19 cellular contexts compared by ENCODE assay signal in the genomic region with DNA sequence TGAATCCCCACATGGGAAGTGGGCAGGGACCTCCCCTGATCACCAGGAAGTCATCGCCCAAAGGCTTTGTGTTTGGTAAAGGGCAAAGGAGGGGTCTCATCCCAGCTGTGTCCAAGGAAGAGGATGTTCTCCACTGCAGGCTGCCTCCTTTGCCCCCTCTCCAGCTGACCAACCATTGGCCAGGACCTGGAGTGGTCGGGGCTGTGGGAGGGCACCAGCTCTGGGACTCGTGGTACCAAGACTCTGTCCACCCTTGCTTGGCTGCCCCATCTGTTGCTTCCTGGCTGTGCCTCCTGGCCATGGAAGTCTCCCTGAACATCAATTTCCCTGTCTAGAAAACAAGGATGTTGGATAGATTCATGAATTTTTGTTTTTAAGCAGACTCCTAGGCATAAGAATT. TPM values are rescaled to one million over a fixed set of nuclear protein-coding genes. Genes with fewer than 3 reads are reported as not detected.
DNase-seq lines count a peak whose midpoint lies in the region; ATAC-seq and TF ChIP-seq lines count a peak whose summit lies in the region.
"Had no signal": no experiment of that assay in that cellular context is flagged by ENCODE, and none has a peak within 500 bp of the region (broad histone marks: within the 10 kb centered on the region; RNA-seq: fewer than 3 reads in every experiment).

No MANE protein-coding gene starts in this region.

- H3K27ac ChIP-seq in body of pancreas (peak overlapping the region in 3 of 4 donors; percentile 31 to 62 (median 51)), left lung (peak overlapping the region; percentile 26 to 33), sigmoid colon (peak overlapping the region; percentile 52 to 91 (median 80)), uterus (peak overlapping the region; percentile 52 to 71)
- no peak overlapping the region for H3K27ac ChIP-seq in effector memory CD4-positive, alpha-beta T cell (ENCODE audit: insufficient read depth, low read length, poor library complexity, severe bottlenecking)
- H3K27ac ChIP-seq: foreskin keratinocyte, prostate gland had no signal

- no peaks in the 10 kb centered on the region for H3K27me3 ChIP-seq in body of pancreas
- H3K27me3 ChIP-seq in left lung: peaks cover 0 to 15% of the 10 kb centered on the region in 2 donors
- no peaks in the 10 kb centered on the region for H3K27me3 ChIP-seq in sigmoid colon
- no peaks in the 10 kb centered on the region for H3K27me3 ChIP-seq in uterus
- no peaks in the 10 kb centered on the region for H3K27me3 ChIP-seq in effector memory CD4-positive, alpha-beta T cell (replicated peaks; ENCODE audit: control insufficient read depth, insufficient read depth, low read length, poor library complexity, severe bottlenecking)
- H3K27me3 ChIP-seq: brain microvascular endothelial cell had no signal

- TF ChIP-seq CTCF in body of pancreas (IDR thresholded peaks at IDR 0.05): no peak
- no peak for TF ChIP-seq CTCF in left lung (IDR thresholded peaks at IDR 0.05)
- TF ChIP-seq CTCF in sigmoid colon (IDR thresholded peaks at IDR 0.05): no peak
- TF ChIP-seq CTCF in uterus (IDR thresholded peaks at IDR 0.05): no peak

- no peaks in the 10 kb centered on the region for H3K36me3 ChIP-seq in body of pancreas (replicated peaks in 1 of 2; ENCODE audit: insufficient read depth in 1 of 2, low read depth in 2 of 2)
- no peaks in the 10 kb centered on the region for H3K36me3 ChIP-seq in left lung
- H3K36me3 ChIP-seq in sigmoid colon: no peaks in the 10 kb centered on the region
- H3K36me3 ChIP-seq in uterus: no peaks in the 10 kb centered on the region
- no peaks in the 10 kb centered on the region for H3K36me3 ChIP-seq in effector memory CD4-positive, alpha-beta T cell (ENCODE audit: control insufficient read depth, insufficient read depth, low read length)
- H3K36me3 ChIP-seq: brain microvascular endothelial cell, prostate gland had no signal

- intact Hi-C loops in body of pancreas (cut with DNase I): no loop called here
- intact Hi-C loops in left lung (cut with DNase I): no loop called here
- intact Hi-C loops in sigmoid colon (cut with DNase I): loop anchor here (10.0 kb wide), 2 partner anchors 173 to 837 kb away; a partner anchor contains a TSS
- intact Hi-C loops in uterus (cut with DNase I; ENCODE audit: low total_unique reads): no loop called here

- 50 to 77% methylated on average over 2 to 3 of the region's 3 CpGs for WGBS in body of pancreas, 2 donors
- WGBS in sigmoid colon, 2 donors: 88 to 92% methylated on average over 3 of the region's 3 CpGs

- H3K9me3 ChIP-seq in body of pancreas: no peaks in the 10 kb centered on the region
- no peaks in the 10 kb centered on the region for H3K9me3 ChIP-seq in left lung
- no peaks in the 10 kb centered on the region for H3K9me3 ChIP-seq in sigmoid colon
- H3K9me3 ChIP-seq in uterus: no peaks in the 10 kb centered on the region
- H3K9me3 ChIP-seq in effector memory CD4-positive, alpha-beta T cell (ENCODE audit: control insufficient read depth, low read length): no peaks in the 10 kb centered on the region
- H3K9me3 ChIP-seq: prostate gland, SK-N-SH had no signal

- peaks cover 57% of the 10 kb centered on the region for H3K4me1 ChIP-seq in body of pancreas
- H3K4me1 ChIP-seq in left lung: peaks cover 6 to 11% of the 10 kb centered on the region in 2 donors
- peaks cover 0 to 66% (median 53%) of the 10 kb centered on the region in 4 donors for H3K4me1 ChIP-seq in sigmoid colon
- H3K4me1 ChIP-seq in uterus: peaks cover 0 to 16% of the 10 kb centered on the region in 2 donors
- peaks cover 7% of the 10 kb centered on the region for H3K4me1 ChIP-seq in effector memory CD4-positive, alpha-beta T cell (ENCODE audit: control insufficient read depth, insufficient read depth, low read length, poor library complexity, severe bottlenecking)
- H3K4me1 ChIP-seq: foreskin keratinocyte, prostate gland had no signal

- no peak for ATAC-seq in body of pancreas
- ATAC-seq in left lung: no peak
- no peak for ATAC-seq in GM21737 (IDR thresholded peaks at IDR 0.05; ENCODE audit: unreplicated experiment)
- ATAC-seq: foreskin keratinocyte; natural killer cell treated with Interleukin-12 subunit alpha and Interleukin-12 subunit beta and Interleukin-15 and Interleukin-18, amount 100 ng/mL, for 72 hours; Panc1 had no signal

- no peak for TF ChIP-seq EP300 in sigmoid colon (IDR thresholded peaks at IDR 0.05)

- DNase-seq in body of pancreas (no peak), left lung (no peak), sigmoid colon (peak; percentile 65), uterus (no peak)
- DNase-seq in activated CD4-positive, CD25-positive, alpha-beta regulatory T cell (lab: John Stamatoyannopoulos, UW): no peak
- DNase-seq in effector memory CD4-positive, alpha-beta T cell: no peak
- DNase-seq: activated CD4-positive, alpha-beta T cell treated with anti-CD3 and anti-CD28 coated beads, Interleukin-2, amount 50 U/mL, for 48 hours; activated effector memory CD4-positive, alpha-beta T cell treated with Interleukin-2 at 50 U/mL for 16 hours; brain microvascular endothelial cell; foreskin keratinocyte; NCI-H1092; NCI-H510A; NK-92 treated with Interleukin-12 subunit alpha and Interleukin-12 subunit beta, amount 100 ng/mL, for 24 hours; SK-N-SH had no signal

- H3K4me3 ChIP-seq in body of pancreas: no peak overlapping the region
- H3K4me3 ChIP-seq in left lung: no peak overlapping the region
- no peak overlapping the region for H3K4me3 ChIP-seq in sigmoid colon
- H3K4me3 ChIP-seq in uterus: no peak overlapping the region
- no peak overlapping the region for H3K4me3 ChIP-seq in effector memory CD4-positive, alpha-beta T cell (ENCODE audit: insufficient read depth, low read depth, low read length, poor library complexity, severe bottlenecking)
- H3K4me3 ChIP-seq: prostate gland had no signal

- TF ChIP-seq POLR2A in body of pancreas (IDR thresholded peaks at IDR 0.05) (no peak), sigmoid colon (IDR thresholded peaks at IDR 0.05) (no peak), uterus (IDR thresholded peaks at IDR 0.05) (no peak)

RNA-seq across cellular contexts. Expression of a gene that starts 34.1 kb away (rescaled TPM):
- total RNA-seq in body of pancreas (10 to 100 TPM in 1 of 2 donors, 1 to 10 TPM in 1; 6.7 to 55.4 TPM), left lung (10 to 100 TPM; 42.7 to 58.4 TPM), sigmoid colon (100 to 1,000 TPM in 1 of 4 donors, 10 to 100 TPM in 3; 21.4 to 104 (median 58.0) TPM), uterus (100 to 1,000 TPM in 1 of 4 donors, 10 to 100 TPM in 3; 20.3 to 160 (median 50.4) TPM)
- 1 to 10 TPM in 2 of 3 donors, under 1 TPM in 1; under 0.01 to 7.1 (median 1.8) TPM for polyA plus RNA-seq in sigmoid colon
- total RNA-seq: foreskin keratinocyte, HT-29 had no signal
